Comparison of ENCODE assay signal across 27 cellular contexts in genomic region chr10:131691481-131692090, GRCh38.
DNase-seq lines count a peak whose midpoint lies in the region; ATAC-seq and TF ChIP-seq lines count a peak whose summit lies in the region.
"Had no signal": no experiment of that assay in that cellular context is flagged by ENCODE, and none has a peak within 500 bp of the region (broad histone marks: within the 10 kb centered on the region; RNA-seq: fewer than 3 reads in every experiment).

No MANE protein-coding gene starts in this region.

- no peak overlapping the region for H3K27ac ChIP-seq in upper lobe of right lung
- H3K27ac ChIP-seq: HL-60, KMS-11, PC-9 had no signal

- H3K27me3 Mint-ChIP-seq in chondrocyte (ENCODE audit: low read depth), result peaks cover under 1% of the 10 kb centered on the region
- H3K27me3 Mint-ChIP-seq in neural crest cell (ENCODE audit: low read depth), result peaks cover 13% of the 10 kb centered on the region
- H3K27me3 Mint-ChIP-seq: CD8-positive, alpha-beta memory T cell; IgD-negative memory B cell had no signal

- H3K4me3 ChIP-seq in upper lobe of right lung, result no peak overlapping the region
- H3K4me3 ChIP-seq: PC-9 had no signal

- intact Hi-C loops in upper lobe of right lung (cut with DNase I), result no loop called here

- no peaks in the 10 kb centered on the region for H3K4me1 Mint-ChIP-seq in chondrocyte (ENCODE audit: low read depth)
- peaks cover 20% of the 10 kb centered on the region for H3K4me1 Mint-ChIP-seq in neural crest cell
- H3K4me1 Mint-ChIP-seq: CD14-positive monocyte; CD8-positive, alpha-beta memory T cell had no signal

- no peaks in the 10 kb centered on the region for H3K9me3 ChIP-seq in upper lobe of right lung
- H3K9me3 ChIP-seq: BE2C had no signal

- H3K4me1 ChIP-seq in upper lobe of right lung, result no peaks in the 10 kb centered on the region
- H3K4me1 ChIP-seq: BE2C had no signal

- no peak overlapping the region for H3K27ac Mint-ChIP-seq in chondrocyte (ENCODE audit: unreplicated experiment)
- H3K27ac Mint-ChIP-seq in neural crest cell (ENCODE audit: unreplicated experiment), result peak overlapping the region; percentile 85
- H3K27ac Mint-ChIP-seq: CD8-positive, alpha-beta memory T cell; IgD-negative memory B cell had no signal

- H3K36me3 ChIP-seq in upper lobe of right lung, result no peaks in the 10 kb centered on the region
- H3K36me3 ChIP-seq: BE2C had no signal

- no peaks in the 10 kb centered on the region for H3K27me3 ChIP-seq in upper lobe of right lung
- H3K27me3 ChIP-seq: BE2C had no signal

- peak; percentile 34 for DNase-seq in activated effector memory CD4-positive, alpha-beta T cell treated with anti-CD3 and anti-CD28 coated beads, Interleukin-2, amount 50 U/mL, for 16 hours
- DNase-seq in activated effector memory CD4-positive, alpha-beta T cell treated with Interleukin-2 at 50 U/mL for 16 hours, result no peak
- DNase-seq in chondrocyte (ENCODE audit: low spot score), result peak; percentile 70
- DNase-seq in neural crest cell (ENCODE audit: low read depth, low spot score), result no peak
- DNase-seq in upper lobe of right lung, result peak; percentile 46
- no peak for DNase-seq in NCI-H2227 treated with DMSO at 0.1 percent for 48 hours (lab: John Stamatoyannopoulos, UW)
- no peak for DNase-seq in amniotic stem cell (lab: John Stamatoyannopoulos, UW)
- DNase-seq: 8988T, ACHN, BE2C, DMS79 treated with DMSO at 0.1 percent for 48 hours, GF-D8, MM.1S, NCI-H1048, NCI-H1417, NCI-H1694, NCI-H2029 treated with DMSO at 0.1 percent for 48 hours, NCI-H226, NCI-H524, PC-9, RPMI8226, SHP77 treated with DMSO at 0.1 percent for 48 hours had no signal

- H3K4me3 Mint-ChIP-seq in chondrocyte (ENCODE audit: unreplicated experiment) (no peak overlapping the region), neural crest cell (no peak overlapping the region)
- H3K4me3 Mint-ChIP-seq: CD14-positive monocyte; CD8-positive, alpha-beta memory T cell; IgD-negative memory B cell had no signal

- peaks cover 7% of the 10 kb centered on the region for H3K9me3 Mint-ChIP-seq in chondrocyte (ENCODE audit: low read depth)
- H3K9me3 Mint-ChIP-seq in neural crest cell, result peaks cover 3% of the 10 kb centered on the region

- H3K36me3 Mint-ChIP-seq in chondrocyte (ENCODE audit: low read depth) (peaks cover 3% of the 10 kb centered on the region), neural crest cell (ENCODE audit: low read depth) (no peaks in the 10 kb centered on the region)
- H3K36me3 Mint-ChIP-seq: CD14-positive monocyte had no signal

- TF ChIP-seq CTCF in chondrocyte (IDR thresholded peaks at IDR 0.05) (no peak), neural crest cell (conservative IDR thresholded peaks at IDR 0.05) (no peak), upper lobe of right lung (IDR thresholded peaks at IDR 0.05) (no peak)

- ATAC-seq in upper lobe of right lung, result no peak

Comparison
In these comparisons a context has a peak if more than half of its experiments do, and no peak if none do; other contexts are left out.
1. DNase-seq: peak in activated effector memory CD4-positive, alpha-beta T cell treated with anti-CD3 and anti-CD28 coated beads, Interleukin-2, amount 50 U/mL, for 16 hours (single experiment), chondrocyte (single experiment) and upper lobe of right lung (single experiment); none in activated effector memory CD4-positive, alpha-beta T cell treated with Interleukin-2 at 50 U/mL for 16 hours (single experiment), neural crest cell (single experiment), NCI-H2227 treated with DMSO at 0.1 percent for 48 hours (single experiment) and amniotic stem cell (single experiment).